ENCODE assay signal across 21 cellular contexts in the genomic region with DNA sequence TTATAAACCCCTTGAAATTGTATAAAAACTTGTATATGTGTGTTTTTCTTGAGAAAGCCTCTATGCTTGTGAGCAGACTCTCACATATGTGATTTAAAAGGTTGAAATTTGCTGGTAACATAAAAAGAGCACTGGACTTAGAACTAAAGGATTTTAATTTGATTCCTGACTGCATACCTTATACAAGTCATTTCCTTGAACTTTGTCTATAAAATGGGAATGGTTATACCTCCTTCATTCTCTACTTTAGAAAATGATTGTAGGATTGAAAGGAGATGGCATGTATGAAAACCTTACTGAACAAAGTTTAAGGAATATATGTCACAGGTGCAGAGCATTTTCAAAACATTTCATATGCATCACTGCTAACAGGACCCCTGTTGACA.
"Had no signal": no experiment of that assay in that cellular context is flagged by ENCODE, and none has a peak within 500 bp of the region (broad histone marks: within the 10 kb centered on the region; RNA-seq: fewer than 3 reads in every experiment).

No MANE protein-coding gene starts in this region.

- H3K27me3 Mint-ChIP-seq: activated naive CD8-positive, alpha-beta T cell treated with anti-CD3 and anti-CD28 coated beads for 36 hours; brain; central memory CD8-positive, alpha-beta T cell; stimulated activated naive CD8-positive, alpha-beta T cell treated with anti-CD3 and anti-CD28 coated beads, Interleukin-15, amount 100 ng/mL, for 72 hours had no signal

- H3K27me3 ChIP-seq: esophagus muscularis mucosa, upper lobe of right lung had no signal

- H3K4me3 ChIP-seq: coronary artery, esophagus muscularis mucosa, skin epidermis, upper lobe of right lung had no signal

- H3K9me3 Mint-ChIP-seq: activated naive CD8-positive, alpha-beta T cell treated with anti-CD3 and anti-CD28 coated beads for 36 hours; brain; central memory CD8-positive, alpha-beta T cell; nephron progenitor cell; stimulated activated naive CD8-positive, alpha-beta T cell treated with anti-CD3 and anti-CD28 coated beads, Interleukin-15, amount 100 ng/mL, for 72 hours had no signal

- H3K27ac Mint-ChIP-seq: activated naive CD8-positive, alpha-beta T cell treated with anti-CD3 and anti-CD28 coated beads for 36 hours had no signal

- ATAC-seq: stimulated activated naive CD8-positive, alpha-beta T cell treated with anti-CD3 and anti-CD28 coated beads, Interleukin-15, amount 100 ng/mL, for 72 hours had no signal

- DNase-seq: activated CD4-positive, alpha-beta T cell treated with anti-CD3 and anti-CD28 coated beads for 1 hour; activated CD4-positive, alpha-beta T cell treated with anti-CD3 and anti-CD28 coated beads, Interleukin-2, amount 50 U/mL, for 48 hours; activated gamma-delta T cell treated with Interleukin-2 at 50 U/mL for 16 hours; activated naive CD8-positive, alpha-beta T cell treated with anti-CD3 and anti-CD28 coated beads for 36 hours; amygdala; hippocampal formation; kidney; left ventricle myocardium superior; mesenchymal stem cell; nephron progenitor cell; occipital lobe; stimulated activated CD4-positive, alpha-beta T cell treated with anti-CD3 and anti-CD28 coated beads, Interleukin-4, amount 100 ng/mL, for 4 hours; stimulated activated CD8-positive, alpha-beta memory T cell treated with anti-CD3 and anti-CD28 coated beads, Interleukin-4, amount 100 ng/mL, for 48 hours; stimulated activated naive CD8-positive, alpha-beta T cell treated with anti-CD3 and anti-CD28 coated beads, Interleukin-15, amount 100 ng/mL, for 72 hours; T-helper 9 cell; upper lobe of right lung had no signal

- H3K9me3 ChIP-seq: esophagus muscularis mucosa, upper lobe of right lung had no signal

- H3K4me3 Mint-ChIP-seq: activated naive CD8-positive, alpha-beta T cell treated with anti-CD3 and anti-CD28 coated beads for 36 hours; brain; central memory CD8-positive, alpha-beta T cell; nephron progenitor cell; stimulated activated naive CD8-positive, alpha-beta T cell treated with anti-CD3 and anti-CD28 coated beads, Interleukin-15, amount 100 ng/mL, for 72 hours had no signal

- H3K27ac ChIP-seq: coronary artery, esophagus muscularis mucosa, skin epidermis, upper lobe of right lung had no signal

- H3K4me1 ChIP-seq: upper lobe of right lung had no signal

- H3K4me1 Mint-ChIP-seq: nephron progenitor cell had no signal
